9 cellular contexts compared by ENCODE assay signal in genomic region chrX:98506907-98507306, GRCh38.
"Had no signal": no experiment of that assay in that cellular context is flagged by ENCODE, and none has a peak within 500 bp of the region (broad histone marks: within the 10 kb centered on the region; RNA-seq: fewer than 3 reads in every experiment).

No MANE protein-coding gene starts in this region.

- ATAC-seq: HCT116, K562 had no signal

- H3K4me1 ChIP-seq: HAP-1 had no signal

- FAIRE-seq: HTR-8/SVneo, K562 had no signal

- H3K27ac ChIP-seq: GM23248 had no signal

- H3K9me3 ChIP-seq: HAP-1 had no signal

- DNase-seq: GM23248, GOT3, H7, HFFc6, IMR-90 had no signal

- H3K4me3 ChIP-seq: GM23248, HAP-1, K562 had no signal

- H3K9ac ChIP-seq: GM23248 had no signal

- H3K36me3 ChIP-seq: HAP-1 had no signal

- H2AFZ ChIP-seq: GM23248 had no signal
